In the genomic region with DNA sequence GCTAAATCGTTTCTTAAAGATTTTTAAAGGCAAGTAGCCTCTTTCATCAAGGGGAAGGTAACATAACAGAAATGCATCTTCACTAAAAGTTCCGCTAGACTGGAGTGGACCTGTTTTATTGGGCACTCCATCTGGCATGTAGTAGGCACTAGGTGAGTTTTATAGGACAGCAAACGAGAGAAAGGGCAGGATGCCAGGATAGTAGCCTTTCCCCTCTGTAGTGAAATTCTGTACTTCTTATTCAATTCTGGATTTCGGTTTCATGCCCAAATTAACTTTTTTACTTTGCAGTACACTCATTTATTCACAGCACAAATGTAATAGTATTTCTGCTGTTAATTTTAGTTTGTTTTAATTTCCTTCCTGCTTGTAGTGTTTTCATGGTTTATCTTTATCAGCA, we compare ENCODE assay signal across 13 cellular contexts. TPM values are rescaled to one million over a fixed set of nuclear protein-coding genes. Genes with fewer than 3 reads are reported as not detected.
DNase-seq lines count a peak whose midpoint lies in the region; ATAC-seq lines count a peak whose summit lies in the region.
"Had no signal": no experiment of that assay in that cellular context is flagged by ENCODE, and none has a peak within 500 bp of the region (broad histone marks: within the 10 kb centered on the region; RNA-seq: fewer than 3 reads in every experiment).

No MANE protein-coding gene starts in this region.

- ATAC-seq in GM18868 (IDR thresholded peaks at IDR 0.05; ENCODE audit: unreplicated experiment) (peak; percentile 84), GM21390 (IDR thresholded peaks at IDR 0.05; ENCODE audit: unreplicated experiment) (peak; percentile 82), HG03025 (IDR thresholded peaks at IDR 0.05; ENCODE audit: low FRiP score, unreplicated experiment) (peak; percentile 84), left cardiac atrium (no peak)
- ATAC-seq: activated CD8-positive, alpha-beta memory T cell treated with anti-CD3 and anti-CD28 coated beads, Interleukin-2, amount 10 ng/mL, durations not matched to agents 7 days and 5 days; lower lobe of right lung had no signal

- intact Hi-C loops in left cardiac atrium (cut with DNase I), result no loop called here

- DNase-seq in NCI-H69 (lab: John Stamatoyannopoulos, UW), result peak; percentile 9
- no peak for DNase-seq in stimulated activated naive CD4-positive, alpha-beta T cell (lab: John Stamatoyannopoulos, UW)
- no peak for DNase-seq in left cardiac atrium
- DNase-seq in NCI-H1417 treated with DMSO at 0.1 percent for 48 hours (lab: John Stamatoyannopoulos, UW), result no peak
- DNase-seq: activated CD8-positive, alpha-beta memory T cell treated with anti-CD3 and anti-CD28 coated beads, Interleukin-2, amount 10 ng/mL, durations not matched to agents 7 days and 5 days; activated naive CD8-positive, alpha-beta T cell treated with anti-CD3 and anti-CD28 coated beads, Interleukin-2, amount 10 ng/mL, durations not matched to agents 7 days and 5 days; lower lobe of right lung; NCI-H446; SIG-M5; thyroid gland had no signal

RNA-seq across cellular contexts. Expression of a gene that starts 45.2 kb away (rescaled TPM):
- total RNA-seq in left cardiac atrium, result 1 to 10 TPM; 4.9 TPM

RNA-seq across cellular contexts. Expression of a gene that starts 51.0 kb away (rescaled TPM):
- total RNA-seq in left cardiac atrium, result 1 to 10 TPM; 4.8 to 6.0 TPM

Comparison
In these comparisons a context has a peak if more than half of its experiments do, and no peak if none do; other contexts are left out.
1. ATAC-seq: peak in GM18868 (single experiment), GM21390 (single experiment) and HG03025 (single experiment); none in left cardiac atrium (0 of 2).